8 cellular contexts compared by ENCODE assay signal in the genomic region with DNA sequence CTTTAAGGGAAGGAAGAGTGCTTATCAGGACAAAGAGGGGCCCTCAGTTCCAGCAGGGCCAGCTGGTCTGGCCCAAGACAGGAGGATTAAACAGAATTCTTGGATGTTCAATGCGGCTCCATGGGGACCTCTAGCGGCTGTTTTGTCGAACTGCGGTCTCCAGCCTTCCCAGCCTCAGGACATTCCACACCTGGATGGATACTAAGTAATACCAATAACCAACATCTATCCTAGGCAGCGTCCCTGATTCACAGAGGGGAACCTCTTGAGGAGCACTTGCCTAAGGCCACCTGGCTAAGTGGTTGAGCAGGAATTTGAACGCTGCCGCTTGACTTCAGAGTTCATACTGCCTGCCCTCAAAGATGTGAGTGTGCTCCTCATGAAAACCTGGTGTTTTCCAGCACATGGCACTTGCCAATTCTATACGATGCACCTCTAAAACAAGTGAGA. TPM values are rescaled to one million over a fixed set of nuclear protein-coding genes. Genes with fewer than 3 reads are reported as not detected.
A peak's percentile ranks its signal among the peaks of the same experiment; 100 is the strongest.
DNase-seq lines count a peak whose midpoint lies in the region; ATAC-seq lines count a peak whose summit lies in the region.

No MANE protein-coding gene starts in this region.

- no peak overlapping the region for H3K4me3 Mint-ChIP-seq in CD4-positive, CD25-positive, alpha-beta regulatory T cell

- ATAC-seq in CD4-positive, CD25-positive, alpha-beta regulatory T cell (ENCODE audit: low read depth in 2 of 2): peak; percentile 50 to 65
- ATAC-seq in GM21737 (IDR thresholded peaks at IDR 0.05; ENCODE audit: unreplicated experiment): peak; percentile 57
- peak; percentile 88 for ATAC-seq in left cardiac atrium
- no peak for ATAC-seq in GM21381 (IDR thresholded peaks at IDR 0.05; ENCODE audit: unreplicated experiment)

- H3K9me3 Mint-ChIP-seq in CD4-positive, CD25-positive, alpha-beta regulatory T cell: no peaks in the 10 kb centered on the region

- peak; percentile 49 to 65 (median 62) for DNase-seq in CD4-positive, CD25-positive, alpha-beta regulatory T cell
- DNase-seq in NCI-H1092 treated with DMSO at 0.1 percent for 48 hours (lab: John Stamatoyannopoulos, UW): peak; percentile 64
- peak; percentile 38 for DNase-seq in T follicular helper cell (ENCODE audit: low read depth)
- DNase-seq in amniotic epithelial cell (ENCODE audit: low read depth): peak; percentile 43
- peak; percentile 46 for DNase-seq in left cardiac atrium
- DNase-seq in putamen (ENCODE audit: low spot score): peak; percentile 57

- no peaks in the 10 kb centered on the region for H3K27me3 ChIP-seq in CD4-positive, CD25-positive, alpha-beta regulatory T cell (ENCODE audit: control insufficient read depth, insufficient read depth, low read length)

- H3K27ac Mint-ChIP-seq in CD4-positive, CD25-positive, alpha-beta regulatory T cell: no peak overlapping the region

- H3K27ac ChIP-seq in CD4-positive, CD25-positive, alpha-beta regulatory T cell (ENCODE audit: insufficient read depth, low read length, poor library complexity, severe bottlenecking): no peak overlapping the region

- peaks cover 0 to 6% (median 3%) of the 10 kb centered on the region in 4 donors for H3K4me1 Mint-ChIP-seq in CD4-positive, CD25-positive, alpha-beta regulatory T cell

- intact Hi-C loops in left cardiac atrium (cut with DNase I): loop anchor here (5.0 to 10.0 kb wide), 7 partner anchors 92 to 469 kb away; no protein-coding TSS in a partner anchor

- H3K36me3 Mint-ChIP-seq in CD4-positive, CD25-positive, alpha-beta regulatory T cell: no peaks in the 10 kb centered on the region

- no peaks in the 10 kb centered on the region for H3K9me3 ChIP-seq in CD4-positive, CD25-positive, alpha-beta regulatory T cell (ENCODE audit: control insufficient read depth in 2 of 2, low read length in 2 of 2)

- H3K27me3 Mint-ChIP-seq in CD4-positive, CD25-positive, alpha-beta regulatory T cell: peaks cover 10% of the 10 kb centered on the region

- H3K4me3 ChIP-seq in CD4-positive, CD25-positive, alpha-beta regulatory T cell (ENCODE audit: low read depth, low read length): no peak overlapping the region

- no peaks in the 10 kb centered on the region for H3K36me3 ChIP-seq in CD4-positive, CD25-positive, alpha-beta regulatory T cell (ENCODE audit: control insufficient read depth, insufficient read depth, low read length)

- H3K4me1 ChIP-seq in CD4-positive, CD25-positive, alpha-beta regulatory T cell (ENCODE audit: control insufficient read depth, insufficient read depth, low read length, poor library complexity, severe bottlenecking): no peaks in the 10 kb centered on the region

RNA-seq across cellular contexts. Expression of a gene that starts 15.5 kb away (rescaled TPM):
- 410 TPM for total RNA-seq in CD4-positive, CD25-positive, alpha-beta regulatory T cell
- polyA plus RNA-seq in CD4-positive, CD25-positive, alpha-beta regulatory T cell: 100 to 1,000 TPM; 412 to 718 (median 486) TPM
- 1 to 10 TPM; 1.1 to 2.0 TPM for total RNA-seq in left cardiac atrium

RNA-seq across cellular contexts. Expression of a gene that starts 19.7 kb away (rescaled TPM):
- 6.7 TPM for total RNA-seq in CD4-positive, CD25-positive, alpha-beta regulatory T cell
- 10 to 100 TPM; 16.8 to 29.7 (median 22.1) TPM for polyA plus RNA-seq in CD4-positive, CD25-positive, alpha-beta regulatory T cell
- total RNA-seq in left cardiac atrium: 100 to 1,000 TPM in 1 of 2 donors, 10 to 100 TPM in 1; 92.2 to 106 TPM

Comparison
In these comparisons a context has a peak if more than half of its experiments do, and no peak if none do; other contexts are left out.
1. RNA of a gene that starts 15.5 kb away (total RNA-seq): 410 TPM in CD4-positive, CD25-positive, alpha-beta regulatory T cell (single experiment); 1.1 to 2.0 TPM in left cardiac atrium; every median in the first group is over 100 times any median in the second.
2. RNA of a gene that starts 19.7 kb away (total RNA-seq): 92.2 to 106 TPM in left cardiac atrium; 6.7 TPM in CD4-positive, CD25-positive, alpha-beta regulatory T cell (single experiment); every median in the first group is over 10 times any median in the second.
3. Peak in every context shown above with its lines, with median percentiles within 50 percentile points of each other: DNase-seq.